1 cellular context compared by ENCODE assay signal in the genomic region with DNA sequence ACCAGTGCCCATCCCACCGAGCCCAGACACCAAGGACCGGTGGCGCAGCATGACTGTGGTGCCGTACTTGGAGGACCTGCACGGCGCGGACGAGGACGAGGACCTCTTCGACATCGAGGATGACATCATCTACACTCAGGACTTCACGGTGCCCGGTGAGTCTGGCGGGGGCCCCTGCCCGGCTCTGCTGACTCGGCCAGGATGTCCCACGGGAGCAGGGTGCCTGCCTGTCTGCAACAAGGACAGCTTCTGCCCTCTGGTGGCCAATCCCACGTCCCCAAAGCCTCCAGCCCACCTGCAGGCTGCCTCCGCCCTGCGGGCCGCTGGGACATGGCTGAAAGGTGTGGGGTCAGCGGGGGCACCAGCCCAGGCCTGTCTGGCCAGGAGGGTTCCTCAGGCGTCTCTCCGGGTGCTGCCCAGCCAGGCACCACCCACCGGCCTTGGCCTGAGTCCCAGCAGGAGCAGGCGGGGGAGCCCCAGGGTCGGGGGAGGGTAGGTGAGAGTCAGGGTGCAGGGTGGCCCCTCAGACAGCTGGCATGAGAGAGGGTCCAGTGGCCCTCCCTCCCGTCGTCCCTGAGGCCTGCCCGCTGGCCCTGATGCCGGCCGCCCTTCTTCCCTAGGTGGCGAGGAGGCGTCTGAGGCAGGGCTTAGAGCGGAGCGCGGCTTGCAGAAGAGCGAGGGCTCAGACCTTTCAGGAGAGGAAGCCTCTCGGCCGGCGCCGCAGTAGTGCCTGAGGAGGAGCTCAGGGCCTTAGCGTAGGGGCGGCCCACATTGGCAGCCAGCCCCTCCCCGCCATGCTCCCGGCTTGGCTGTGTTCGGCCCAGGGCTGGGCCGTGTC.
TF ChIP-seq lines count a peak whose summit lies in the region.

No MANE protein-coding gene starts in this region.

TF ChIP-seq in K562, 482 proteins besides CTCF, POLR2A, EP300 and RAD21 (continued from another document):
- TF ChIP-seq, protein P1, sequence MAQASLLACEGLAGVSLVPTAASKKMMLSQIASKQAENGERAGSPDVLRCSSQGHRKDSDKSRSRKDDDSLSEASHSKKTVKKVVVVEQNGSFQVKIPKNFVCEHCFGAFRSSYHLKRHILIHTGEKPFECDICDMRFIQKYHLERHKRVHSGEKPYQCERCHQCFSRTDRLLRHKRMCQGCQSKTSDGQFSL (CRISPR knock-in tag; IDR thresholded peaks at IDR 0.05), result no peak
- TF ChIP-seq, protein P1 (tag; IDR thresholded peaks at IDR 0.05), result no peak
- TF ChIP-seq RBFOX2 (IDR thresholded peaks at IDR 0.05; ENCODE audit: low read depth, low read length) (peak; percentile 15; the same call in 1 of the 2 replicates), ZBTB1 (CRISPR knock-in tag; IDR thresholded peaks at IDR 0.05; ENCODE audit: borderline replicate concordance, low read depth) (no peak)
